8 cellular contexts compared by ENCODE assay signal in genomic region chr1:206575165-206575893, GRCh38. TPM values are rescaled to one million over a fixed set of nuclear protein-coding genes. Genes with fewer than 3 reads are reported as not detected.
DNase-seq lines count a peak whose midpoint lies in the region; ATAC-seq, FAIRE-seq and TF ChIP-seq lines count a peak whose summit lies in the region.

No MANE protein-coding gene starts in this region.

- no peaks in the 10 kb centered on the region for H3K9me3 ChIP-seq in spleen

- DNase-seq in COR-L47 (lab: John Stamatoyannopoulos, UW) = peak; percentile 66
- peak; percentile 53 for DNase-seq in HTR-8/SVneo (ENCODE audit: insufficient read length, low spot score)
- DNase-seq in activated CD4-positive, alpha-beta memory T cell treated with anti-CD3 and anti-CD28 coated beads, Interleukin-2, amount 10 ng/mL, durations not matched to agents 7 days and 5 days = peak; percentile 72
- DNase-seq in globus pallidus (ENCODE audit: low spot score) = peak; percentile 68
- DNase-seq in spleen = no peak
- DNase-seq in activated effector memory CD4-positive, alpha-beta T cell treated with anti-CD3 and anti-CD28 coated beads, Interleukin-2, amount 50 U/mL, for 16 hours = no peak
- DNase-seq in NCI-H2227 (lab: John Stamatoyannopoulos, UW; ENCODE audit: unreplicated experiment) = no peak

- CTCF ChIA-PET in activated CD4-positive, alpha-beta memory T cell treated with anti-CD3 and anti-CD28 coated beads, Interleukin-2, amount 10 ng/mL, durations not matched to agents 7 days and 5 days (lab: Charles Lee) = interaction anchor here (0.9 to 15.1 kb wide), 11 partner anchors 8 to 105 kb away, joined by 5 to 524 read pairs (median 6); partner anchors contain the start of genes DYRK3 and IKBKE

- WGBS in spleen, 5 donors = 15 to 21% (median 17%) methylated on average over 10 to 11 of the region's 11 CpGs

- intact Hi-C loops in spleen (cut with DNase I; ENCODE audit: low total_unique reads) = no loop called here

- H3K36me3 Mint-ChIP-seq in activated CD4-positive, alpha-beta memory T cell treated with anti-CD3 and anti-CD28 coated beads, Interleukin-2, amount 10 ng/mL, durations not matched to agents 7 days and 5 days (ENCODE audit: low read depth) = peaks cover 79% of the 10 kb centered on the region

- H3K27ac ChIP-seq in spleen = peak overlapping the region; percentile 84 to 98 (median 95)

- POLR2A ChIA-PET in activated CD4-positive, alpha-beta memory T cell treated with anti-CD3 and anti-CD28 coated beads, Interleukin-2, amount 10 ng/mL, durations not matched to agents 7 days and 5 days (lab: Charles Lee) = interaction anchor here (0.9 to 28.4 kb wide), 13 partner anchors 9 to 826 kb away, joined by 3 to 1193 read pairs (median 4); partner anchors contain the start of genes EIF2D and IKBKE

- H3K27me3 Mint-ChIP-seq in activated CD4-positive, alpha-beta memory T cell treated with anti-CD3 and anti-CD28 coated beads, Interleukin-2, amount 10 ng/mL, durations not matched to agents 7 days and 5 days = no peaks in the 10 kb centered on the region

- peaks cover 99% of the 10 kb centered on the region for H3K4me1 Mint-ChIP-seq in activated CD4-positive, alpha-beta memory T cell treated with anti-CD3 and anti-CD28 coated beads, Interleukin-2, amount 10 ng/mL, durations not matched to agents 7 days and 5 days

- H3K9me3 Mint-ChIP-seq in activated CD4-positive, alpha-beta memory T cell treated with anti-CD3 and anti-CD28 coated beads, Interleukin-2, amount 10 ng/mL, durations not matched to agents 7 days and 5 days = no peaks in the 10 kb centered on the region

- ATAC-seq in HG02623 (IDR thresholded peaks at IDR 0.05; ENCODE audit: unreplicated experiment) = no peak

- H3K27ac Mint-ChIP-seq in activated CD4-positive, alpha-beta memory T cell treated with anti-CD3 and anti-CD28 coated beads, Interleukin-2, amount 10 ng/mL, durations not matched to agents 7 days and 5 days = peak overlapping the region; percentile 90

- H3K4me3 ChIP-seq in spleen = peak overlapping the region in 4 of 8 donors; percentile 2 to 59 (median 11)

- H3K4me1 ChIP-seq in spleen = peaks cover 72 to 100% (median 95%) of the 10 kb centered on the region in 6 donors

- no peak for TF ChIP-seq POLR2A in spleen (IDR thresholded peaks at IDR 0.05)

- H3K4me3 Mint-ChIP-seq in activated CD4-positive, alpha-beta memory T cell treated with anti-CD3 and anti-CD28 coated beads, Interleukin-2, amount 10 ng/mL, durations not matched to agents 7 days and 5 days = peak overlapping the region; percentile 56

- no peaks in the 10 kb centered on the region for H3K27me3 ChIP-seq in spleen (replicated peaks in 1 of 7)

- no peak for FAIRE-seq in HTR-8/SVneo (lab: Jason Lieb, UNC)

- peaks cover 0 to 48% (median 10%) of the 10 kb centered on the region in 6 donors for H3K36me3 ChIP-seq in spleen

- peak in 1 of 11 experiments; percentile 10 for TF ChIP-seq CTCF in spleen (IDR thresholded peaks at IDR 0.05 in 8 of 11, conservative IDR thresholded peaks at IDR 0.05 in 3 of 11)

RNA-seq across cellular contexts. Expression of gene EIF2D, which starts 36.9 kb away (rescaled TPM):
- total RNA-seq in activated CD4-positive, alpha-beta memory T cell treated with anti-CD3 and anti-CD28 coated beads, Interleukin-2, amount 10 ng/mL, durations not matched to agents 7 days and 5 days = 10 to 100 TPM; 42.2 to 43.1 TPM
- 10 to 100 TPM; 38.7 to 48.6 (median 43.0) TPM for total RNA-seq in spleen
- 10 to 100 TPM; 41.8 to 51.6 (median 50.0) TPM for polyA plus RNA-seq in spleen

Comparison
In these comparisons a context has a peak if more than half of its experiments do, and no peak if none do; other contexts are left out.
1. DNase-seq: peak in COR-L47 (single experiment), HTR-8/SVneo (single experiment), activated CD4-positive, alpha-beta memory T cell treated with anti-CD3 and anti-CD28 coated beads, Interleukin-2, amount 10 ng/mL, durations not matched to agents 7 days and 5 days (single experiment) and globus pallidus (single experiment); none in spleen (single experiment), activated effector memory CD4-positive, alpha-beta T cell treated with anti-CD3 and anti-CD28 coated beads, Interleukin-2, amount 50 U/mL, for 16 hours (single experiment) and NCI-H2227 (single experiment).